1 cellular context compared by ENCODE assay signal in genomic region chr14:96363751-96364336, GRCh38.
TF ChIP-seq lines count a peak whose summit lies in the region.

No MANE protein-coding gene starts in this region.

TF ChIP-seq in K562, 482 proteins besides CTCF, POLR2A, EP300 and RAD21 (continued from another document):
- TF ChIP-seq ZNF609 (CRISPR knock-in tag; IDR thresholded peaks at IDR 0.05; ENCODE audit: borderline replicate concordance), result no peak
- no peak for TF ChIP-seq MBD1 (CRISPR knock-in tag; IDR thresholded peaks at IDR 0.05)
- TF ChIP-seq RFX1 (IDR thresholded peaks at IDR 0.05), result peak; percentile 16; the same call in 1 of the 2 replicates
- TF ChIP-seq ZBTB8A (IDR thresholded peaks at IDR 0.05; ENCODE audit: partially characterized antibody), result no peak
- TF ChIP-seq HINFP (tag; conservative IDR thresholded peaks at IDR 0.05; ENCODE audit: low read depth), result no peak
- no peak for TF ChIP-seq SRF (CRISPR knock-in tag; IDR thresholded peaks at IDR 0.05)
- no peak for TF ChIP-seq IRF1 (CRISPR knock-in tag; IDR thresholded peaks at IDR 0.05; ENCODE audit: borderline replicate concordance)
- no peak for TF ChIP-seq GABPA (tag; conservative IDR thresholded peaks at IDR 0.05; ENCODE audit: low read depth)
- TF ChIP-seq UBTF (IDR thresholded peaks at IDR 0.05; ENCODE audit: borderline replicate concordance in 1 of 2, low read depth in 2 of 2, low read length in 2 of 2), result no peak
- TF ChIP-seq JUN (IDR thresholded peaks at IDR 0.05; ENCODE audit: borderline replicate concordance, low read depth, low read length), result no peak
- no peak for TF ChIP-seq JUN (CRISPR knock-in tag; IDR thresholded peaks at IDR 0.05; ENCODE audit: borderline replicate concordance)
- no peak for TF ChIP-seq CHD2 (IDR thresholded peaks at IDR 0.05; ENCODE audit: low read depth, low read length)
- TF ChIP-seq ZNF780A (CRISPR knock-in tag; IDR thresholded peaks at IDR 0.05), result no peak
- TF ChIP-seq HNRNPLL (IDR thresholded peaks at IDR 0.05; ENCODE audit: low read depth, low read length, poor library complexity, severe bottlenecking), result peak; percentile 34
- no peak for TF ChIP-seq KLF16 (IDR thresholded peaks at IDR 0.05)
- TF ChIP-seq HMGN3 (IDR thresholded peaks at IDR 0.05; ENCODE audit: borderline replicate concordance, extremely low read depth, insufficient read length, low read depth, low read length), result peak; percentile 7
TF ChIP-seq in K562: peak in this region for 12.
